1 cellular context compared by ENCODE assay signal in the genomic region with DNA sequence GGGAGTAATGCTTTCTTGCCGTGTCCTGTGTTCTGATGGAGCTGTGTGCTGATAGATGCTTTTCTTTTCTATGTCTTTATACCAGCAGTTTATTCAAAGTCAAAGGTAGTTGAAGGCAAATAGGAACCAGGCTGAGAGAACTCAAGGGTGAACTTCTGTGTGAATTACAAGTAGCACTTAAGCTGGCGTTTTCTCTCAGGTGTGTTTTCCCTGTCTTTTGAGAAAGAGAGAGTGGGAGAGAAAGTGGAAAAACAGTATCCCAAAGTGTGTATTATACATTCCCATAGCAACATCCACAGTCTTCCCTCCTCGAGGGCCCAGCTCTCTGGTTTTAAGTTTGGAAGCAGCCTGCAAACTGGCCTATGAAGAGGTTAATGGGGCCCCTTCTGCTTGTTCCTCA.
TF ChIP-seq lines count a peak whose summit lies in the region.

No MANE protein-coding gene starts in this region.

TF ChIP-seq in H1, 55 proteins besides CTCF, POLR2A, EP300 and RAD21:
- no peak for TF ChIP-seq KDM5A (IDR thresholded peaks at IDR 0.05; ENCODE audit: low read length)
- no peak for TF ChIP-seq CREB1 (IDR thresholded peaks at IDR 0.05)
- TF ChIP-seq GTF2F1 (IDR thresholded peaks at IDR 0.05; ENCODE audit: borderline replicate concordance, low read depth, low read length): no peak
- TF ChIP-seq SP2 (IDR thresholded peaks at IDR 0.05; ENCODE audit: low read length): no peak
- TF ChIP-seq, protein P1, sequence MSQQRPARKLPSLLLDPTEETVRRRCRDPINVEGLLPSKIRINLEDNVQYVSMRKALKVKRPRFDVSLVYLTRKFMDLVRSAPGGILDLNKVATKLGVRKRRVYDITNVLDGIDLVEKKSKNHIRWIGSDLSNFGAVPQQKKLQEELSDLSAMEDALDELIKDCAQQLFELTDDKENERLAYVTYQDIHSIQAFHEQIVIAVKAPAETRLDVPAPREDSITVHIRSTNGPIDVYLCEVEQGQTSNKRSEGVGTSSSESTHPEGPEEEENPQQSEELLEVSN (IDR thresholded peaks at IDR 0.05): no peak
- TF ChIP-seq SRF (IDR thresholded peaks at IDR 0.05; ENCODE audit: low read depth, low read length): no peak
- no peak for TF ChIP-seq MAFK (IDR thresholded peaks at IDR 0.05; ENCODE audit: low read depth, low read length)
- TF ChIP-seq BACH1 (IDR thresholded peaks at IDR 0.05; ENCODE audit: low read length): no peak
- no peak for TF ChIP-seq BCL11A (IDR thresholded peaks at IDR 0.05; ENCODE audit: low read depth in 2 of 2, low read length in 2 of 2)
